Comparison of ENCODE assay signal across 9 cellular contexts in genomic region chr13:45310341-45311138, GRCh38. TPM values are rescaled to one million over a fixed set of nuclear protein-coding genes. Genes with fewer than 3 reads are reported as not detected.
DNase-seq lines count a peak whose midpoint lies in the region; ATAC-seq and TF ChIP-seq lines count a peak whose summit lies in the region.
"Had no signal": no experiment of that assay in that cellular context is flagged by ENCODE, and none has a peak within 500 bp of the region (broad histone marks: within the 10 kb centered on the region; RNA-seq: fewer than 3 reads in every experiment).

No MANE protein-coding gene starts in this region.

- no peak overlapping the region for H3K9ac ChIP-seq in endocrine pancreas (ENCODE audit: control insufficient read depth, insufficient read depth, low read length)

- peak; percentile 34 for ATAC-seq in GM21390 (IDR thresholded peaks at IDR 0.05; ENCODE audit: unreplicated experiment)
- no peak for ATAC-seq in HG02623 (IDR thresholded peaks at IDR 0.05; ENCODE audit: unreplicated experiment)
- ATAC-seq in left colon = no peak

- intact Hi-C loops in left colon (cut with DNase I, micrococcal nuclease) = no loop called here

- H3K4me3 ChIP-seq in endocrine pancreas (ENCODE audit: control insufficient read depth, insufficient read depth, low read length) = peak overlapping the region; percentile 68
- peak overlapping the region; percentile 51 for H3K4me3 ChIP-seq in retinal pigment epithelial cell (ENCODE audit: low read length)
- H3K4me3 ChIP-seq in MG63 = no peak overlapping the region

- H3K36me3 ChIP-seq in endocrine pancreas (ENCODE audit: control insufficient read depth, insufficient read depth, low read length) (no peaks in the 10 kb centered on the region), MG63 (no peaks in the 10 kb centered on the region)
- H3K36me3 ChIP-seq: thyroid gland had no signal

- no peaks in the 10 kb centered on the region for H3K9me3 ChIP-seq in endocrine pancreas (ENCODE audit: control insufficient read depth, low read length)
- no peaks in the 10 kb centered on the region for H3K9me3 ChIP-seq in MG63
- H3K9me3 ChIP-seq: thyroid gland had no signal

- no peak for TF ChIP-seq CTCF in retinal pigment epithelial cell (conservative IDR thresholded peaks at IDR 0.05; ENCODE audit: low read depth, low read length)

- peak; percentile 91 for DNase-seq in NCI-H748 (lab: John Stamatoyannopoulos, UW; ENCODE audit: unreplicated experiment)
- DNase-seq in retinal pigment epithelial cell (ENCODE audit: low read depth) = no peak
- DNase-seq in SW 1271 (lab: John Stamatoyannopoulos, UW) = no peak
- DNase-seq in left colon = no peak
- no peak for DNase-seq in MG63

- H3K27me3 ChIP-seq in endocrine pancreas (ENCODE audit: control insufficient read depth, insufficient read depth, low read length) = no peaks in the 10 kb centered on the region
- no peaks in the 10 kb centered on the region for H3K27me3 ChIP-seq in MG63
- H3K27me3 ChIP-seq: thyroid gland had no signal

- H3K4me1 ChIP-seq in endocrine pancreas (ENCODE audit: control insufficient read depth, insufficient read depth, low read length) = no peaks in the 10 kb centered on the region

RNA-seq across cellular contexts. Expression of gene TPT1, which starts 30.4 kb away (rescaled TPM):
- total RNA-seq in left colon = 1,000 to 10,000 TPM; 3,363 to 4,788 TPM
- 1,247 and 1,897 TPM in 2 replicates for total RNA-seq in MG63 (2014; rRNA removed; shearing (Covaris generic); ENCODE audit: low replicate concordance)
